ENCODE assay signal across 21 cellular contexts in genomic region chr4:155745984-155746383, GRCh38. TPM values are rescaled to one million over a fixed set of nuclear protein-coding genes. Genes with fewer than 3 reads are reported as not detected.
DNase-seq lines count a peak whose midpoint lies in the region; ATAC-seq and TF ChIP-seq lines count a peak whose summit lies in the region.
"Had no signal": no experiment of that assay in that cellular context is flagged by ENCODE, and none has a peak within 500 bp of the region (broad histone marks: within the 10 kb centered on the region; RNA-seq: fewer than 3 reads in every experiment).

No MANE protein-coding gene starts in this region.

- H3K9me3 ChIP-seq in GM23248 (ENCODE audit: low read depth), result no peaks in the 10 kb centered on the region
- H3K9me3 ChIP-seq in right cardiac atrium (ENCODE audit: control insufficient read depth, low read length), result no peaks in the 10 kb centered on the region

- H3K4me1 ChIP-seq in GM23248 (ENCODE audit: insufficient read depth), result 0 out of 2 replicates have a peak, but pooled peaks cover 6% of the 10 kb centered on the region
- no peaks in the 10 kb centered on the region for H3K4me1 ChIP-seq in right cardiac atrium (ENCODE audit: control insufficient read depth, insufficient read depth, low read length)

- H3F3A ChIP-seq in GM23248 (ENCODE audit: insufficient read depth), result peaks cover 9% of the 10 kb centered on the region; the same call in 1 of the 2 replicates

- intact Hi-C loops in right cardiac atrium (cut with DNase I), result no loop called here

- H3K27ac ChIP-seq in GM23248 (no peak overlapping the region), right cardiac atrium (ENCODE audit: low read length) (no peak overlapping the region)

- no peak overlapping the region for H3K4me3 Mint-ChIP-seq in stimulated activated effector memory CD8-positive, alpha-beta T cell treated with anti-CD3 and anti-CD28 coated beads, Interleukin-12 subunit alpha, Interleukin-12 subunit beta, amount 100 ng/mL, for 72 hours
- H3K4me3 Mint-ChIP-seq: activated naive CD4-positive, alpha-beta T cell treated with anti-CD3 and anti-CD28 coated beads, Interleukin-2, amount 50 U/mL, for 24 hours; central memory CD8-positive, alpha-beta T cell had no signal

- in situ Hi-C loops in GM23248 (cut with MboI), result no loop called here
- in situ Hi-C loops in astrocyte of the spinal cord (cut with HindIII; ENCODE audit: low sequenced_read_pairs), result no loop called here

- TF ChIP-seq CTCF in astrocyte of the spinal cord (IDR thresholded peaks at IDR 0.05; ENCODE audit: low read depth, low read length), result no peak

- no peak overlapping the region for H3K9ac ChIP-seq in GM23248

- H3K27ac Mint-ChIP-seq in stimulated activated effector memory CD8-positive, alpha-beta T cell treated with anti-CD3 and anti-CD28 coated beads, Interleukin-12 subunit alpha, Interleukin-12 subunit beta, amount 100 ng/mL, for 72 hours, result no peak overlapping the region
- H3K27ac Mint-ChIP-seq: activated naive CD4-positive, alpha-beta T cell treated with anti-CD3 and anti-CD28 coated beads, Interleukin-2, amount 50 U/mL, for 24 hours had no signal

- H3K27me3 ChIP-seq in GM23248 (replicated peaks; ENCODE audit: insufficient read depth) (no peaks in the 10 kb centered on the region; the same call in none of the 2 replicates), right cardiac atrium (ENCODE audit: control insufficient read depth, insufficient read depth) (no peaks in the 10 kb centered on the region)

- H2AFZ ChIP-seq in GM23248, result no peak overlapping the region

- no peaks in the 10 kb centered on the region for H3K4me1 Mint-ChIP-seq in stimulated activated effector memory CD8-positive, alpha-beta T cell treated with anti-CD3 and anti-CD28 coated beads, Interleukin-12 subunit alpha, Interleukin-12 subunit beta, amount 100 ng/mL, for 72 hours
- H3K4me1 Mint-ChIP-seq: activated naive CD4-positive, alpha-beta T cell treated with anti-CD3 and anti-CD28 coated beads, Interleukin-2, amount 50 U/mL, for 24 hours; central memory CD8-positive, alpha-beta T cell had no signal

- H3K9me3 Mint-ChIP-seq in stimulated activated effector memory CD8-positive, alpha-beta T cell treated with anti-CD3 and anti-CD28 coated beads, Interleukin-12 subunit alpha, Interleukin-12 subunit beta, amount 100 ng/mL, for 72 hours, result no peaks in the 10 kb centered on the region
- H3K9me3 Mint-ChIP-seq: activated naive CD4-positive, alpha-beta T cell treated with anti-CD3 and anti-CD28 coated beads, Interleukin-2, amount 50 U/mL, for 24 hours; central memory CD8-positive, alpha-beta T cell had no signal

- no peaks in the 10 kb centered on the region for H3K79me2 ChIP-seq in GM23248 (ENCODE audit: insufficient read depth)

- ATAC-seq in right cardiac atrium, result peak; percentile 75 to 83
- ATAC-seq in stimulated activated effector memory CD8-positive, alpha-beta T cell treated with anti-CD3 and anti-CD28 coated beads, Interleukin-12 subunit alpha, Interleukin-12 subunit beta, amount 100 ng/mL, for 72 hours, result peak; percentile 11
- ATAC-seq in GM18873 (IDR thresholded peaks at IDR 0.05; ENCODE audit: low FRiP score, unreplicated experiment), result no peak

- H3K36me3 ChIP-seq in GM23248 (ENCODE audit: low read depth), result no peaks in the 10 kb centered on the region

- no peaks in the 10 kb centered on the region for H3K9me2 ChIP-seq in GM23248 (ENCODE audit: insufficient read depth)

- no peaks in the 10 kb centered on the region for H4K20me1 ChIP-seq in GM23248 (ENCODE audit: insufficient read depth)

- H3K4me3 ChIP-seq in GM23248 (no peak overlapping the region), astrocyte of the spinal cord (ENCODE audit: low read depth, low read length) (no peak overlapping the region), right cardiac atrium (ENCODE audit: low read length) (no peak overlapping the region)

- DNase-seq in GM23248 (peak; percentile 78), astrocyte of the spinal cord (ENCODE audit: low read depth, low spot score) (peak; percentile 27), right cardiac atrium (no peak), NCI-H526 (lab: John Stamatoyannopoulos, UW) (no peak), occipital lobe (lab: John Stamatoyannopoulos, UW) (no peak)
- DNase-seq in stimulated activated effector memory CD8-positive, alpha-beta T cell treated with anti-CD3 and anti-CD28 coated beads, Interleukin-12 subunit alpha, Interleukin-12 subunit beta, amount 100 ng/mL, for 72 hours (ENCODE audit: low spot score in 2 of 2), result no peak
- DNase-seq: activated CD4-positive, CD25-positive, alpha-beta regulatory T cell treated with anti-CD3 and anti-CD28 coated beads, Interleukin-2, amount 50 U/mL, for 72 hours; C1 segment of cervical spinal cord; head of caudate nucleus; islet precursor cell; MV-4-11; NCI-H2081 treated with DMSO at 0.1 percent for 48 hours; NCI-H526 treated with DMSO at 0.1 percent for 48 hours; nucleus accumbens; stimulated activated CD4-positive, alpha-beta T cell treated with anti-CD3 and anti-CD28 coated beads, Interleukin-4, amount 100 ng/mL, for 24 hours; stimulated activated CD8-positive, alpha-beta memory T cell treated with anti-CD3 and anti-CD28 coated beads, Interleukin-4, amount 100 ng/mL, for 48 hours; T-helper 9 cell had no signal

- 36 to 48% methylated on average over 5 of the region's 5 CpGs for WGBS in GM23248 (ENCODE audit: low coverage in 1 of 2, low lambda C conversion rate in 2 of 2, missing lambda C conversion rate in 2 of 2), 2 experiments
- 69% methylated on average over 5 of the region's 5 CpGs for WGBS in right cardiac atrium

- H3K36me3 Mint-ChIP-seq in stimulated activated effector memory CD8-positive, alpha-beta T cell treated with anti-CD3 and anti-CD28 coated beads, Interleukin-12 subunit alpha, Interleukin-12 subunit beta, amount 100 ng/mL, for 72 hours, result no peaks in the 10 kb centered on the region
- H3K36me3 Mint-ChIP-seq: activated naive CD4-positive, alpha-beta T cell treated with anti-CD3 and anti-CD28 coated beads, Interleukin-2, amount 50 U/mL, for 24 hours had no signal

- no peak overlapping the region for H3K4me2 ChIP-seq in GM23248 (ENCODE audit: unreplicated experiment)

RNA-seq across cellular contexts. Expression of gene GUCY1B1, which starts 12.8 kb away (rescaled TPM):
- 0.25 and 2.1 TPM in 2 replicates for total RNA-seq in GM23248 (2014; rRNA removed; shearing (Covaris generic))
- polyA plus RNA-seq in GM23248 (2016; fragmentation: Nextera tagmentation; extraction: Ambion mirVana) (0.25 and 0.56 TPM in 2 replicates), right cardiac atrium (7.5 TPM)
- total RNA-seq in right cardiac atrium (10 to 100 TPM in 1 of 4 donors, 1 to 10 TPM in 3; 8.0 to 12.9 (median 9.3) TPM), occipital lobe (60.8 TPM)
- total RNA-seq: OCI-LY7 had no signal

Comparison
In these comparisons a context has a peak if more than half of its experiments do, and no peak if none do; other contexts are left out.
1. DNase-seq: peak in GM23248 (single experiment) and astrocyte of the spinal cord (single experiment); none in right cardiac atrium (0 of 3), stimulated activated effector memory CD8-positive, alpha-beta T cell treated with anti-CD3 and anti-CD28 coated beads, Interleukin-12 subunit alpha, Interleukin-12 subunit beta, amount 100 ng/mL, for 72 hours (0 of 2), NCI-H526 (0 of 2) and occipital lobe (single experiment).